31 cellular contexts compared by ENCODE assay signal in genomic region chr1:45089711-45090110, GRCh38.
"Had no signal": no experiment of that assay in that cellular context is flagged by ENCODE, and none has a peak within 500 bp of the region (broad histone marks: within the 10 kb centered on the region; RNA-seq: fewer than 3 reads in every experiment).

No MANE protein-coding gene starts in this region.

- H3K9me3 ChIP-seq: neutrophil, pancreas, psoas muscle, right lobe of liver, sigmoid colon, spleen, suprapubic skin, testis, tibial artery, transverse colon, upper lobe of right lung, uterus had no signal

- DNase-seq: naive thymus-derived CD4-positive, alpha-beta T cell; natural killer cell; nephron progenitor cell; nucleus accumbens; pancreas; psoas muscle; right cardiac atrium; right lobe of liver; sigmoid colon; spleen; stimulated activated CD4-positive, alpha-beta T cell treated with anti-CD3 and anti-CD28 coated beads, Interleukin-12 subunit alpha, Interleukin-12 subunit beta, amount 100 ng/mL, for 4 hours; stimulated activated CD4-positive, alpha-beta T cell treated with anti-CD3 and anti-CD28 coated beads, Interleukin-1b, Interleukin-23, amount 100 ng/mL, for 48 hours; stimulated activated CD4-positive, alpha-beta T cell treated with anti-CD3 and anti-CD28 coated beads, Interleukin-4, amount 100 ng/mL, for 1 hour; stimulated activated CD4-positive, alpha-beta T cell treated with anti-CD3 and anti-CD28 coated beads, Interleukin-4, amount 100 ng/mL, for 4 hours; stimulated activated CD8-positive, alpha-beta memory T cell treated with anti-CD3 and anti-CD28 coated beads, Interleukin-4, amount 100 ng/mL, for 48 hours; stimulated activated naive CD4-positive, alpha-beta T cell; stimulated activated naive CD8-positive, alpha-beta T cell treated with anti-CD3 and anti-CD28 coated beads, Interleukin-15, amount 100 ng/mL, for 72 hours; stimulated activated naive CD8-positive, alpha-beta T cell treated with anti-CD3 and anti-CD28 coated beads, Interleukin-15, Interleukin-2, amounts not matched to agents 100 U/mL and 50 U/mL, for 24 hours; substantia nigra; testis; tibial artery; transverse colon; upper lobe of right lung; uterus had no signal

- H3K4me3 ChIP-seq: pancreas, psoas muscle, right lobe of liver, sigmoid colon, smooth muscle cell, spleen, suprapubic skin, testis, tibial artery, transverse colon, upper lobe of right lung, uterus had no signal

- H3K27me3 Mint-ChIP-seq: naive thymus-derived CD4-positive, alpha-beta T cell; progenitor cell of endocrine pancreas; stimulated activated memory B cell treated with anti-CD40 and anti-IgM and Interleukin-4, amounts not matched to agents 10 μg/mL and 1 μg/mL and 100 μg/mL, for 72 hours; stimulated activated naive CD8-positive, alpha-beta T cell treated with anti-CD3 and anti-CD28 coated beads, Interleukin-15, amount 100 ng/mL, for 72 hours; type B pancreatic cell had no signal

- H3K27ac ChIP-seq: neutrophil, pancreas, psoas muscle, right lobe of liver, sigmoid colon, spleen, suprapubic skin, testis, tibial artery, transverse colon, upper lobe of right lung, uterus had no signal

- H3K27ac Mint-ChIP-seq: naive thymus-derived CD4-positive, alpha-beta T cell; natural killer cell; nephron progenitor cell; progenitor cell of endocrine pancreas; stimulated activated memory B cell treated with anti-CD40 and anti-IgM and Interleukin-4, amounts not matched to agents 10 μg/mL and 1 μg/mL and 100 μg/mL, for 72 hours; stimulated activated naive CD8-positive, alpha-beta T cell treated with anti-CD3 and anti-CD28 coated beads, Interleukin-15, amount 100 ng/mL, for 72 hours; type B pancreatic cell had no signal

- H3K4me1 Mint-ChIP-seq: naive thymus-derived CD4-positive, alpha-beta T cell; natural killer cell; stimulated activated memory B cell treated with anti-CD40 and anti-IgM and Interleukin-4, amounts not matched to agents 10 μg/mL and 1 μg/mL and 100 μg/mL, for 72 hours; stimulated activated naive CD8-positive, alpha-beta T cell treated with anti-CD3 and anti-CD28 coated beads, Interleukin-15, amount 100 ng/mL, for 72 hours had no signal

- H3K36me3 ChIP-seq: neutrophil, pancreas, right lobe of liver, sigmoid colon, spleen, suprapubic skin, tibial artery, transverse colon, upper lobe of right lung, uterus had no signal

- ATAC-seq: naive thymus-derived CD4-positive, alpha-beta T cell; natural killer cell; pancreas; psoas muscle; right cardiac atrium; right lobe of liver; stimulated activated memory B cell treated with anti-CD40 and anti-IgM and Interleukin-4, amounts not matched to agents 10 μg/mL and 1 μg/mL and 100 μg/mL, for 72 hours; stimulated activated naive CD8-positive, alpha-beta T cell treated with anti-CD3 and anti-CD28 coated beads, Interleukin-15, amount 100 ng/mL, for 72 hours; stimulated activated naive CD8-positive, alpha-beta T cell treated with anti-CD3 and anti-CD28 coated beads, Interleukin-15, Interleukin-2, amounts not matched to agents 100 U/mL and 50 U/mL, for 24 hours; upper lobe of right lung had no signal

- H3K36me3 Mint-ChIP-seq: natural killer cell; stimulated activated memory B cell treated with anti-CD40 and anti-IgM and Interleukin-4, amounts not matched to agents 10 μg/mL and 1 μg/mL and 100 μg/mL, for 72 hours; type B pancreatic cell had no signal

- H3K4me3 Mint-ChIP-seq: naive thymus-derived CD4-positive, alpha-beta T cell; natural killer cell; nephron progenitor cell; neural crest cell; stimulated activated memory B cell treated with anti-CD40 and anti-IgM and Interleukin-4, amounts not matched to agents 10 μg/mL and 1 μg/mL and 100 μg/mL, for 72 hours; stimulated activated naive CD8-positive, alpha-beta T cell treated with anti-CD3 and anti-CD28 coated beads, Interleukin-15, amount 100 ng/mL, for 72 hours; type B pancreatic cell had no signal

- H3K4me1 ChIP-seq: pancreas, psoas muscle, right lobe of liver, sigmoid colon, spleen, suprapubic skin, testis, tibial artery, upper lobe of right lung, uterus had no signal

- H3K9me3 Mint-ChIP-seq: naive thymus-derived CD4-positive, alpha-beta T cell; natural killer cell; nephron progenitor cell; neural crest cell; stimulated activated memory B cell treated with anti-CD40 and anti-IgM and Interleukin-4, amounts not matched to agents 10 μg/mL and 1 μg/mL and 100 μg/mL, for 72 hours; stimulated activated naive CD8-positive, alpha-beta T cell treated with anti-CD3 and anti-CD28 coated beads, Interleukin-15, amount 100 ng/mL, for 72 hours; type B pancreatic cell had no signal
